8 cellular contexts compared by ENCODE assay signal in the genomic region with DNA sequence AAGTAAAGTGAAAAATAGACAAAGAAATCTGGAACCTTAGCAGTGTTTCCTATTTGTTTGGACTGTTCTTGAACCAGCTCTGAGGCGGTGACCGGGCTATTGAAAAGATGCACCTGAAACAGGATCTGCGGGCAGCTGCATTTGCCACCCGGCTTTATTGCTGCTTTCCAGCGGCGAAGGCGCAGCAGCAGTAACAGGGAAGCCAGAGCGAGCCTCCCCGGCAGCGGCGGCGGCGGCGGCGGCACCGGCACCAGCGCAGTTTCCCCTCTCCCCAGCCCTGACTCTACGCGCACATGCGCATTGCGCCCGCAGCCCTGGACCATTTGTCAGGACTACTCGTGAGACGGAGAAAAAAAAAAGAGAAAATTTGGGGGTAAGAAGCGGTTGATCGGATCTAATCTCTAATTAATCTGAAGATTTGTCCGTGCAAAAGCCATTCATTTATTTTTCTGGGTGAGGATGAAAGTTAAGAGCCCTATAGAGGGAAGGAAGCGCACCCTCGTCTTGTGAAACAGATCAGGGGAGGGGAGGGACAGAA. TPM values are rescaled to one million over a fixed set of nuclear protein-coding genes. Genes with fewer than 3 reads are reported as not detected.
DNase-seq lines count a peak whose midpoint lies in the region; FAIRE-seq and TF ChIP-seq lines count a peak whose summit lies in the region.

Gene L3MBTL3 (plus strand): TSS at position 290 of the 538 bp plus-strand sequence. CDS start 24,119 bp downstream, outside the sequence.

- H3F3A ChIP-seq in Loucy (ENCODE audit: low read depth) (no peaks in the 10 kb centered on the region), SK-N-SH (replicated peaks; ENCODE audit: insufficient read depth) (peaks cover 9% of the 10 kb centered on the region)

- H3K36me3 Mint-ChIP-seq in activated naive CD4-positive, alpha-beta T cell treated with anti-CD3 and anti-CD28 coated beads, Interleukin-2, amount 10 ng/mL, durations not matched to agents 7 days and 5 days, result peaks cover 10% of the 10 kb centered on the region

- no peak; a peak in 1 of 4 replicates for TF ChIP-seq EP300 in SK-N-SH (IDR thresholded peaks at IDR 0.05; ENCODE audit: borderline replicate concordance in 1 of 2, low read depth in 1 of 2, low read length in 1 of 2)

- peak within 1 kb of the TSS; percentile 86 for H3K4me3 ChIP-seq in Loucy (ENCODE audit: low read length, poor library complexity, severe bottlenecking)
- H3K4me3 ChIP-seq in SK-N-SH (ENCODE audit: low read depth in 2 of 2, low read length in 1 of 2), result peak within 1 kb of the TSS; percentile 64 to 95
- H3K4me3 ChIP-seq in subcutaneous abdominal adipose tissue (ENCODE audit: low read depth in 1 of 5, low read length in 5 of 5), result peak within 1 kb of the TSS; percentile 80 to 92 (median 90)

- H3K4me1 ChIP-seq in Loucy (ENCODE audit: insufficient read depth, low read length, poor library complexity, severe bottlenecking) (peaks cover 5% of the 10 kb centered on the region), SK-N-SH (ENCODE audit: control insufficient read depth in 1 of 2, insufficient read depth in 2 of 2, low read depth in 1 of 2, low read length in 1 of 2) (peaks cover 2 to 10% of the 10 kb centered on the region in 2 experiments), subcutaneous abdominal adipose tissue (ENCODE audit: control insufficient read depth in 5 of 5, insufficient read depth in 5 of 5, low read length in 5 of 5) (peaks cover 0 to 10% (median 8%) of the 10 kb centered on the region in 5 donors)

- no peak for TF ChIP-seq POLR2A in H54 (IDR thresholded peaks at IDR 0.05; ENCODE audit: low read depth, low read length)

- H3K79me2 ChIP-seq in Loucy (ENCODE audit: insufficient read depth, low read length), result peaks cover 13% of the 10 kb centered on the region; the same call in 1 of the 2 replicates
- peaks cover 28% of the 10 kb centered on the region for H3K79me2 ChIP-seq in SK-N-SH (ENCODE audit: insufficient read depth)

- H2AFZ ChIP-seq in Loucy (ENCODE audit: low read length) (peak within 1 kb of the TSS; percentile 88), SK-N-SH (ENCODE audit: low read depth) (peak within 1 kb of the TSS; percentile 99)

- H3K9me2 ChIP-seq in Loucy (replicated peaks; ENCODE audit: low read depth, low read length), result no peaks in the 10 kb centered on the region
- no peaks in the 10 kb centered on the region for H3K9me2 ChIP-seq in SK-N-SH

- WGBS in SK-N-SH (ENCODE audit: low lambda C conversion rate), result 7% methylated on average over 19 of the region's 29 CpGs

- no peak for TF ChIP-seq RAD21 in SK-N-SH (IDR thresholded peaks at IDR 0.05; ENCODE audit: low read length)

- CTCF ChIA-PET in SK-N-SH (lab: Yijun Ruan, JAX), result interaction anchor here (1.6 kb wide), 1 partner anchor 19 kb away, joined by 6 read pairs; no protein-coding TSS in a partner anchor
- CTCF ChIA-PET in activated naive CD4-positive, alpha-beta T cell treated with anti-CD3 and anti-CD28 coated beads, Interleukin-2, amount 10 ng/mL, durations not matched to agents 7 days and 5 days (lab: Charles Lee), result no interaction called here

- no peaks in the 10 kb centered on the region for H3K27me3 ChIP-seq in Loucy (ENCODE audit: insufficient read depth, low read length, poor library complexity, severe bottlenecking)
- H3K27me3 ChIP-seq in SK-N-SH (ENCODE audit: insufficient read depth), result no peaks in the 10 kb centered on the region
- no peaks in the 10 kb centered on the region for H3K27me3 ChIP-seq in subcutaneous abdominal adipose tissue (ENCODE audit: control insufficient read depth in 5 of 5, insufficient read depth in 4 of 5, low read length in 5 of 5)

- H3K36me3 ChIP-seq in Loucy (ENCODE audit: insufficient read depth, low read length), result no peaks in the 10 kb centered on the region
- H3K36me3 ChIP-seq in SK-N-SH (replicated peaks in 1 of 2; ENCODE audit: control insufficient read depth in 1 of 2, insufficient read depth in 2 of 2, low read length in 1 of 2), result peaks cover 0 to 3% of the 10 kb centered on the region in 2 experiments
- no peaks in the 10 kb centered on the region for H3K36me3 ChIP-seq in subcutaneous abdominal adipose tissue (ENCODE audit: control insufficient read depth in 5 of 5, insufficient read depth in 5 of 5, low read length in 5 of 5)

- FAIRE-seq in H54 (lab: Jason Lieb, UNC), result no peak

- POLR2A ChIA-PET in SK-N-SH (lab: Yijun Ruan, JAX), result no interaction called here

- no peak for TF ChIP-seq CTCF in Loucy (conservative IDR thresholded peaks at IDR 0.05; ENCODE audit: low read length)
- no peak for TF ChIP-seq CTCF in SK-N-SH (IDR thresholded peaks at IDR 0.05)

- peak; percentile 86 for DNase-seq in EL
- DNase-seq in H54 (ENCODE audit: insufficient read length, low spot score), result peak; percentile 62
- peak; percentile 86 for DNase-seq in SK-N-SH
- peak; percentile 90 for DNase-seq in activated naive CD4-positive, alpha-beta T cell treated with anti-CD3 and anti-CD28 coated beads, Interleukin-2, amount 10 ng/mL, durations not matched to agents 7 days and 5 days
- DNase-seq in globus pallidus (ENCODE audit: low spot score), result peak; percentile 84
- DNase-seq in non-pigmented ciliary epithelial cell (ENCODE audit: low read depth), result peak; percentile 51

- H4K20me1 ChIP-seq in Loucy (ENCODE audit: insufficient read depth, low read length, poor library complexity, severe bottlenecking), result no peaks in the 10 kb centered on the region
- H4K20me1 ChIP-seq in SK-N-SH (ENCODE audit: insufficient read depth), result no peaks in the 10 kb centered on the region; the same call in 1 of the 2 replicates

- H3K9me3 ChIP-seq in Loucy (ENCODE audit: insufficient read depth, low read depth, low read length) (no peaks in the 10 kb centered on the region), SK-N-SH (no peaks in the 10 kb centered on the region), subcutaneous abdominal adipose tissue (ENCODE audit: control insufficient read depth in 5 of 5, low read length in 5 of 5) (no peaks in the 10 kb centered on the region)

- peaks cover 29% of the 10 kb centered on the region for H3K4me1 Mint-ChIP-seq in activated naive CD4-positive, alpha-beta T cell treated with anti-CD3 and anti-CD28 coated beads, Interleukin-2, amount 10 ng/mL, durations not matched to agents 7 days and 5 days

- peak within 1 kb of the TSS; percentile 95 for H3K4me3 Mint-ChIP-seq in activated naive CD4-positive, alpha-beta T cell treated with anti-CD3 and anti-CD28 coated beads, Interleukin-2, amount 10 ng/mL, durations not matched to agents 7 days and 5 days

- peak within 1 kb of the TSS; percentile 72 for H3K4me2 ChIP-seq in Loucy (ENCODE audit: low read depth, low read length, poor library complexity, severe bottlenecking)
- H3K4me2 ChIP-seq in SK-N-SH, result peak within 1 kb of the TSS; percentile 86

- H3K9ac ChIP-seq in Loucy (ENCODE audit: low read depth, low read length, poor library complexity, severe bottlenecking) (peak within 1 kb of the TSS; percentile 81), SK-N-SH (peak within 1 kb of the TSS; percentile 92), subcutaneous abdominal adipose tissue (ENCODE audit: low read length in 5 of 5) (peak within 1 kb of the TSS in 4 of 5 donors; percentile 43 to 84 (median 74))

- H3K9me3 Mint-ChIP-seq in activated naive CD4-positive, alpha-beta T cell treated with anti-CD3 and anti-CD28 coated beads, Interleukin-2, amount 10 ng/mL, durations not matched to agents 7 days and 5 days, result no peaks in the 10 kb centered on the region

- H3K27ac ChIP-seq in SK-N-SH (ENCODE audit: low read depth in 2 of 2, low read length in 1 of 2), result peak within 1 kb of the TSS; percentile 30 to 85
- H3K27ac ChIP-seq in subcutaneous abdominal adipose tissue (ENCODE audit: low read depth, low read length), result peak within 1 kb of the TSS; percentile 50

- peaks cover 17% of the 10 kb centered on the region for H3K27me3 Mint-ChIP-seq in activated naive CD4-positive, alpha-beta T cell treated with anti-CD3 and anti-CD28 coated beads, Interleukin-2, amount 10 ng/mL, durations not matched to agents 7 days and 5 days

- peak within 1 kb of the TSS; percentile 96 for H3K27ac Mint-ChIP-seq in activated naive CD4-positive, alpha-beta T cell treated with anti-CD3 and anti-CD28 coated beads, Interleukin-2, amount 10 ng/mL, durations not matched to agents 7 days and 5 days

TF ChIP-seq in SK-N-SH, 30 proteins besides CTCF, POLR2A, EP300 and RAD21 (continues in another document):
- no peak for TF ChIP-seq FOXM1 (IDR thresholded peaks at IDR 0.05; ENCODE audit: low read depth)
- peak; percentile 26; the same call in 1 of the 2 replicates for TF ChIP-seq TAF1 (IDR thresholded peaks at IDR 0.05; ENCODE audit: borderline replicate concordance, low read depth, low read length)
- no peak for TF ChIP-seq ZBTB33 (IDR thresholded peaks at IDR 0.05; ENCODE audit: borderline replicate concordance, low read depth)
- no peak for TF ChIP-seq YY1 (IDR thresholded peaks at IDR 0.05; ENCODE audit: low read depth)
- TF ChIP-seq, protein P1, sequence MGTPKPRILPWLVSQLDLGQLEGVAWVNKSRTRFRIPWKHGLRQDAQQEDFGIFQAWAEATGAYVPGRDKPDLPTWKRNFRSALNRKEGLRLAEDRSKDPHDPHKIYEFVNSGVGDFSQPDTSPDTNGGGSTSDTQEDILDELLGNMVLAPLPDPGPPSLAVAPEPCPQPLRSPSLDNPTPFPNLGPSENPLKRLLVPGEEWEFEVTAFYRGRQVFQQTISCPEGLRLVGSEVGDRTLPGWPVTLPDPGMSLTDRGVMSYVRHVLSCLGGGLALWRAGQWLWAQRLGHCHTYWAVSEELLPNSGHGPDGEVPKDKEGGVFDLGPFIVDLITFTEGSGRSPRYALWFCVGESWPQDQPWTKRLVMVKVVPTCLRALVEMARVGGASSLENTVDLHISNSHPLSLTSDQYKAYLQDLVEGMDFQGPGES (IDR thresholded peaks at IDR 0.05; ENCODE audit: low read depth, low read length), result no peak

RNA-seq across cellular contexts. Expression of gene L3MBTL3, which starts in this region (rescaled TPM):
- polyA plus RNA-seq in SK-N-SH (2012; rRNA removed), result 12.6 and 13.6 TPM in 2 replicates
- 15.8 and 19.2 TPM in 2 replicates for polyA plus RNA-seq in SK-N-SH (2012; cell fraction: cytosol; rRNA removed)
- 11.0 and 28.7 TPM in 2 replicates for polyA plus RNA-seq in SK-N-SH (2012; cell fraction: nucleus; rRNA removed)

Comparison
In these comparisons a context has a peak if more than half of its experiments do, and no peak if none do; other contexts are left out.
1. Peak in every context shown above with its lines: DNase-seq, H3K4me3 ChIP-seq and H3K27ac ChIP-seq.